14 cellular contexts compared by ENCODE assay signal in the genomic region with DNA sequence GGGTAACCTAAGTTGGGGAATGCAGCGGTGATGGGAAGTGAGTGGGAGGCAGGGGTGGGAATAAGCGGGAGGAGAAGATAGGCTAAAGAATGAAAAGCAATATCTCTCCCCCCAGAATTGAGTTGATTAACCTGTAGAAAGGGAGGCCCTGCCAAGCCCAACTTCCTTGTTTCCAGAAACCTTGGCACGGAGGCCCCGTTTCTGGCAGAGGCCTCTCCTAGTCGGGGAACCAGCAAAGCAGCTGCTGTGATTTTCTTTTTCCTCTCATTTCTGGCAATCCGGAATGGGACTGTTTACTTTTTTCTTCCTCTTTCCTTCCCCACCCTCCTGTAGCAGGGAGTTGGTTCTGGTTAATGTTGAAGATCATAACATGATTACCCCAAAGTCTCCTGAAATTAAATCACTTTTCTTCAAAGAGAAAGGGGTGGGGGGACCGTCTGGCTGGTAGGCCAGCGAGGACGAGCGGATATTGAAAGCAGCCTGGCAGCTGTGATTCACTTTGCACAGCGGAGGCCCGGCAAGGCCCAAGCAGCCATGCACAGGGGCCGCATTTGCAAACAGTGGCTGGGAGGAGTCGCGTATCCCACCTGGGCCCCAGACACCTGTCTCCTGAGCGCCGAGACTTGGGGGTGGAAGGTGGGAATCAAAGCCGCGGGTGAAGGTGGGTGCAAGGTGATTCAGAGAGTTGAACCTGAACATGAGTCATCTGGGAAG. TPM values are rescaled to one million over a fixed set of nuclear protein-coding genes. Genes with fewer than 3 reads are reported as not detected.
DNase-seq lines count a peak whose midpoint lies in the region; ATAC-seq and TF ChIP-seq lines count a peak whose summit lies in the region.
"Had no signal": no experiment of that assay in that cellular context is flagged by ENCODE, and none has a peak within 500 bp of the region (broad histone marks: within the 10 kb centered on the region; RNA-seq: fewer than 3 reads in every experiment).

No MANE protein-coding gene starts in this region.

- no peak overlapping the region for H3K4me3 Mint-ChIP-seq in CD14-positive monocyte
- H3K4me3 Mint-ChIP-seq: activated T-cell treated with anti-CD3 and anti-CD28 coated beads, Interleukin-2, amount 50 U/mL, for 24 hours; effector memory CD8-positive, alpha-beta T cell; naive thymus-derived CD8-positive, alpha-beta T cell had no signal

- peak overlapping the region in 1 of 3 donors; percentile 10 for H3K27ac ChIP-seq in thyroid gland
- H3K27ac ChIP-seq: adrenal gland; BLaER1 treated with 17β-estradiol and CSF1 and Interleukin-3, amounts not matched to agents 10 nM and 100 nM had no signal

- peaks cover 0 to under 1% (median 0%) of the 10 kb centered on the region in 7 donors for H3K9me3 Mint-ChIP-seq in CD14-positive monocyte
- H3K9me3 Mint-ChIP-seq: activated T-cell treated with anti-CD3 and anti-CD28 coated beads, Interleukin-2, amount 50 U/mL, for 24 hours; effector memory CD8-positive, alpha-beta T cell; naive thymus-derived CD8-positive, alpha-beta T cell had no signal

- no peak overlapping the region for H3K4me3 ChIP-seq in fibroblast of pulmonary artery (replicated peaks; ENCODE audit: low read depth, low read length)
- no peak overlapping the region for H3K4me3 ChIP-seq in thyroid gland (replicated peaks in 1 of 3)
- H3K4me3 ChIP-seq: adrenal gland; BLaER1 treated with 17β-estradiol and CSF1 and Interleukin-3, amounts not matched to agents 10 nM and 100 nM had no signal

- peaks cover 0 to 3% of the 10 kb centered on the region in 2 donors for H3K4me1 ChIP-seq in thyroid gland
- H3K4me1 ChIP-seq: adrenal gland had no signal

- intact Hi-C loops in thyroid gland (cut with DNase I): no loop called here
- intact Hi-C loops in CD14-positive monocyte (cut with micrococcal nuclease): no loop called here

- DNase-seq in SK-N-DZ (ENCODE audit: low spot score) (peak; percentile 63), fibroblast of pulmonary artery (ENCODE audit: low read depth) (peak; percentile 7), mucosa of gallbladder (ENCODE audit: low spot score) (peak; percentile 44), thyroid gland (peak; percentile 17 to 22), CD14-positive monocyte (ENCODE audit: low spot score) (no peak), D341Med (ENCODE audit: low spot score) (no peak)
- DNase-seq: activated T-cell treated with anti-CD3 and anti-CD28 coated beads, Interleukin-2, amount 50 U/mL, for 24 hours; effector memory CD8-positive, alpha-beta T cell; naive thymus-derived CD8-positive, alpha-beta T cell had no signal

- H3K4me1 Mint-ChIP-seq in CD14-positive monocyte: no peaks in the 10 kb centered on the region

- no peak overlapping the region for H3K27ac Mint-ChIP-seq in CD14-positive monocyte
- H3K27ac Mint-ChIP-seq: activated T-cell treated with anti-CD3 and anti-CD28 coated beads, Interleukin-2, amount 50 U/mL, for 24 hours; effector memory CD8-positive, alpha-beta T cell; naive thymus-derived CD8-positive, alpha-beta T cell had no signal

- H3K27me3 Mint-ChIP-seq in CD14-positive monocyte (ENCODE audit: low read depth in 3 of 3): peaks cover 4 to 7% (median 5%) of the 10 kb centered on the region in 3 donors

- no peaks in the 10 kb centered on the region for H3K36me3 ChIP-seq in thyroid gland
- H3K36me3 ChIP-seq: adrenal gland; BLaER1 treated with 17β-estradiol and CSF1 and Interleukin-3, amounts not matched to agents 10 nM and 100 nM had no signal

- no peaks in the 10 kb centered on the region for H3K36me3 Mint-ChIP-seq in CD14-positive monocyte
- H3K36me3 Mint-ChIP-seq: naive thymus-derived CD8-positive, alpha-beta T cell had no signal

- H3K9me3 ChIP-seq in thyroid gland: no peaks in the 10 kb centered on the region
- H3K9me3 ChIP-seq: adrenal gland had no signal

- WGBS in thyroid gland, 2 donors: 59 to 67% methylated on average over 14 to 19 of the region's 19 CpGs

- TF ChIP-seq POLR2A in thyroid gland (IDR thresholded peaks at IDR 0.05): no peak

- H3K27me3 ChIP-seq in thyroid gland: no peaks in the 10 kb centered on the region

- no peak for ATAC-seq in HG03175 (IDR thresholded peaks at IDR 0.05; ENCODE audit: unreplicated experiment)
- ATAC-seq in HG03139 (IDR thresholded peaks at IDR 0.05; ENCODE audit: unreplicated experiment): no peak
- ATAC-seq: activated CD4-positive, CD25-positive, alpha-beta regulatory T cell treated with anti-CD3 and anti-CD28 coated beads, Interleukin-2, amount 50 U/mL, for 24 hours; effector memory CD8-positive, alpha-beta T cell; naive thymus-derived CD8-positive, alpha-beta T cell had no signal

- no peak for TF ChIP-seq CTCF in fibroblast of pulmonary artery (IDR thresholded peaks at IDR 0.05; ENCODE audit: low read length, missing control alignments)
- no peak for TF ChIP-seq CTCF in thyroid gland (IDR thresholded peaks at IDR 0.05)
- no peak for TF ChIP-seq CTCF in CD14-positive monocyte (IDR thresholded peaks at IDR 0.05)

RNA-seq across cellular contexts. Expression of gene NTN1, which starts 51.5 kb away (rescaled TPM):
- polyA plus RNA-seq in SK-N-DZ (2014; cell fraction: cytosol; rRNA removed): 0.02 and 0.27 TPM in 2 replicates
- polyA plus RNA-seq in SK-N-DZ (2014; cell fraction: nucleus; rRNA removed): 0.20 and 0.42 TPM in 2 replicates
- 33.1 TPM for total RNA-seq in mucosa of gallbladder
- 1 to 10 TPM; 4.1 to 9.2 (median 7.1) TPM for total RNA-seq in thyroid gland
- under 1 TPM in 1 of 2 donors, not detected in 1; 0.03 TPM for polyA plus RNA-seq in CD14-positive monocyte
- polyA plus RNA-seq: naive thymus-derived CD8-positive, alpha-beta T cell had no signal

Comparison
In these comparisons a context has a peak if more than half of its experiments do, and no peak if none do; other contexts are left out.
1. DNase-seq: peak in SK-N-DZ (single experiment), fibroblast of pulmonary artery (single experiment), mucosa of gallbladder (single experiment) and thyroid gland (2 of 2); none in CD14-positive monocyte (single experiment) and D341Med (single experiment).